Comparison of ENCODE assay signal across 8 cellular contexts in the genomic region with DNA sequence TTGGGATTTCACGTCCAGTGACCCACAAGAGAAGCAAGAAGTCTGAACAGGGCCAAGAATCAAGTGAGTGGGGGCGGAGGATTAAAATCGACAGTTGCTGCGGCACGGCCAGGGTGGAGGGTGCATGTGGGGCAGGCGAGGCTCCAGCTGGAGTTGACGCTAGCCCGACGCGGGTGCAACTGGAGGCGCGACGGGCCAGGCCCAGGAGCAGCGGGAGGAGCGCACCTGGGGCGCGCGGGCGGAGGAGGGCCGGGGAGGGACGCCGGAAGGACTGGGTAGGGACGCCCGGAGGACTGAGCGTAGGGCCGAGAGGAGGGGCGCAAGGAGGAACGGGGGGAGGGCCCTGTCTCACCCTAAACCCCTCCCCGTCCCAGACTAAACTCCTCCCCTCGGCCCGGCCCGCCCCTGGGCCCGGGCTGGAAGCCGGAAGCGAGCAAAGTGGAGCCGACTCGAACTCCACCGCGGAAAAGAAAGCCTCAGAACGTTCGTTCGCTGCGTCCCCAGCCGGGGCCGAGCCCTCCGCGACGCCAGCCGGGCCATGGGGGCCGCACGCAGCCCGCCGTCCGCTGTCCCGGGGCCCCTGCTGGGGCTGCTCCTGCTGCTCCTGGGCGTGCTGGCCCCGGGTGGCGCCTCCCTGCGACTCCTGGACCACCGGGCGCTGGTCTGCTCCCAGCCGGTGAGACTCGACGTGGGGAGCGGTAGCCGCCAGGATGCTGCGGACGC. TPM values are rescaled to one million over a fixed set of nuclear protein-coding genes. Genes with fewer than 3 reads are reported as not detected.
DNase-seq lines count a peak whose midpoint lies in the region; ATAC-seq, FAIRE-seq and TF ChIP-seq lines count a peak whose summit lies in the region.

A gene with protein sequence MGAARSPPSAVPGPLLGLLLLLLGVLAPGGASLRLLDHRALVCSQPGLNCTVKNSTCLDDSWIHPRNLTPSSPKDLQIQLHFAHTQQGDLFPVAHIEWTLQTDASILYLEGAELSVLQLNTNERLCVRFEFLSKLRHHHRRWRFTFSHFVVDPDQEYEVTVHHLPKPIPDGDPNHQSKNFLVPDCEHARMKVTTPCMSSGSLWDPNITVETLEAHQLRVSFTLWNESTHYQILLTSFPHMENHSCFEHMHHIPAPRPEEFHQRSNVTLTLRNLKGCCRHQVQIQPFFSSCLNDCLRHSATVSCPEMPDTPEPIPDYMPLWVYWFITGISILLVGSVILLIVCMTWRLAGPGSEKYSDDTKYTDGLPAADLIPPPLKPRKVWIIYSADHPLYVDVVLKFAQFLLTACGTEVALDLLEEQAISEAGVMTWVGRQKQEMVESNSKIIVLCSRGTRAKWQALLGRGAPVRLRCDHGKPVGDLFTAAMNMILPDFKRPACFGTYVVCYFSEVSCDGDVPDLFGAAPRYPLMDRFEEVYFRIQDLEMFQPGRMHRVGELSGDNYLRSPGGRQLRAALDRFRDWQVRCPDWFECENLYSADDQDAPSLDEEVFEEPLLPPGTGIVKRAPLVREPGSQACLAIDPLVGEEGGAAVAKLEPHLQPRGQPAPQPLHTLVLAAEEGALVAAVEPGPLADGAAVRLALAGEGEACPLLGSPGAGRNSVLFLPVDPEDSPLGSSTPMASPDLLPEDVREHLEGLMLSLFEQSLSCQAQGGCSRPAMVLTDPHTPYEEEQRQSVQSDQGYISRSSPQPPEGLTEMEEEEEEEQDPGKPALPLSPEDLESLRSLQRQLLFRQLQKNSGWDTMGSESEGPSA (plus strand): TSS at position 447 of the 723 bp plus-strand sequence. CDS start 92 bp downstream, at position 539.

- peak within 1 kb of the TSS; percentile 91 to 96 for H3K27ac ChIP-seq in small intestine (ENCODE audit: low read depth in 1 of 2, low read length in 1 of 2)

- H3K4me1 ChIP-seq in small intestine (ENCODE audit: control insufficient read depth in 2 of 2, insufficient read depth in 1 of 2, low read depth in 1 of 2, low read length in 1 of 2): peaks cover 3 to 6% of the 10 kb centered on the region in 2 donors

- FAIRE-seq in bronchial epithelial cell (lab: Jason Lieb, UNC) (no peak), small intestine (lab: Jason Lieb, UNC) (no peak)

- DNase-seq in 8988T: peak; percentile 49
- DNase-seq in NCI-H2171 (lab: John Stamatoyannopoulos, UW): peak; percentile 88
- peak; percentile 74 for DNase-seq in bronchial epithelial cell (ENCODE audit: low read depth)
- DNase-seq in iPS-NIHi7 (ENCODE audit: extremely low spot score): peak; percentile 97
- peak; percentile 96 for DNase-seq in small intestine

- H3K9me3 ChIP-seq in small intestine (ENCODE audit: control insufficient read depth, low read depth): no peaks in the 10 kb centered on the region

- peak within 1 kb of the TSS; percentile 85 for H3K4me3 ChIP-seq in WI38 (ENCODE audit: low read depth, low read length)
- H3K4me3 ChIP-seq in bronchial epithelial cell (ENCODE audit: low read depth, low read length): peak within 1 kb of the TSS; percentile 98
- H3K4me3 ChIP-seq in small intestine (ENCODE audit: low read depth in 1 of 2, low read length in 2 of 2): peak within 1 kb of the TSS; percentile 68 to 98

- peak; percentile 74 for ATAC-seq in GM18520 (IDR thresholded peaks at IDR 0.05; ENCODE audit: unreplicated experiment)
- ATAC-seq in HG03060 (IDR thresholded peaks at IDR 0.05; ENCODE audit: low read depth, unreplicated experiment): peak; percentile 50

- H3K27me3 ChIP-seq in bronchial epithelial cell (ENCODE audit: control insufficient read depth, insufficient read depth, low read length) (no peaks in the 10 kb centered on the region), small intestine (ENCODE audit: control insufficient read depth in 2 of 2, insufficient read depth in 2 of 2, low read length in 2 of 2) (no peaks in the 10 kb centered on the region)

- H3K36me3 ChIP-seq in bronchial epithelial cell (ENCODE audit: control insufficient read depth, insufficient read depth, low read length) (no peaks in the 10 kb centered on the region), small intestine (ENCODE audit: control insufficient read depth in 2 of 2, insufficient read depth in 2 of 2, low read length in 2 of 2) (no peaks in the 10 kb centered on the region)

- TF ChIP-seq CTCF in WI38 (IDR thresholded peaks at IDR 0.05; ENCODE audit: low read depth, low read length): no peak
- TF ChIP-seq CTCF in bronchial epithelial cell (IDR thresholded peaks at IDR 0.05; ENCODE audit: insufficient read depth, low read length, severe bottlenecking): no peak

- 0 to 1% (median 0%) methylated on average over 31 to 68 of the region's 68 CpGs for WGBS in small intestine, 3 donors

RNA-seq across cellular contexts. Expression of the gene that starts here (rescaled TPM):
- 3.7 and 4.4 TPM in 2 replicates for total RNA-seq in bronchial epithelial cell
- 1 to 10 TPM; 3.8 to 7.6 (median 4.1) TPM for polyA plus RNA-seq in small intestine

Comparison
In these comparisons a context has a peak if more than half of its experiments do, and no peak if none do; other contexts are left out.
1. Peak in every context shown above with its lines: DNase-seq, ATAC-seq, H3K4me3 ChIP-seq and H3K27ac ChIP-seq.